1 cellular context compared by ENCODE assay signal in the genomic region with DNA sequence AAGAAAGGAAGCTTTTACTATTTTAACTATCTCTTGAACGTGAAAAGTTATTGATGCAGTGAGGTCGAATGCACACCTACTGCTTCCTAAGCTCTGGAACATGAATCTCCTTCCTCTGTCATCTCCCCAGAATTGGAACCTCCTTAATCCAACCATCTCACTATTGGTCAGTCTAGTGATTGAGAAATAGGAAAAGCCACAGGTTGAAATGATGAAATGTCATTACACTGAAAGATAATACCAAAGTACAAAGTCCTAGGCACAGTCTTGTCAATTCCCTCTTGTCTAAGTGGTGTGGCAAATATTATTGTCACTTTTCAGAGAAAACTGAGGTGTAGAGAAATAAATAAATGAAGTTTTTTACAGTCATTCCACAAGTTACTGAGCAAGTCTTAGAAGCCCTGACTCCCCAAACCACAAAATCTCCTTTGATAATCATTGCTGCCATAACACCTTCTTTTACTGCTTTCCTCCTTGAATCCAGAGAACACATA.
TF ChIP-seq lines count a peak whose summit lies in the region.

No MANE protein-coding gene starts in this region.

TF ChIP-seq in HepG2, 621 proteins besides CTCF, POLR2A, EP300 and RAD21 (continued from another document):
- TF ChIP-seq ZNF687 (CRISPR knock-in tag; IDR thresholded peaks at IDR 0.05): no peak
- peak; percentile 63 for TF ChIP-seq NFYB (CRISPR knock-in tag; IDR thresholded peaks at IDR 0.05)
- no peak for TF ChIP-seq RELA (CRISPR knock-in tag; IDR thresholded peaks at IDR 0.05)
- no peak for TF ChIP-seq ZNF83 (CRISPR knock-in tag; IDR thresholded peaks at IDR 0.05; ENCODE audit: borderline replicate concordance)
- no peak; the same call in 1 of the 2 replicates for TF ChIP-seq SIN3A (IDR thresholded peaks at IDR 0.05; ENCODE audit: borderline replicate concordance, low read depth, low read length)
- TF ChIP-seq HMG20B (CRISPR knock-in tag; conservative IDR thresholded peaks at IDR 0.05): peak; percentile 32; the same call in 1 of the 2 replicates
- TF ChIP-seq HDAC1 (CRISPR knock-in tag; IDR thresholded peaks at IDR 0.05): peak; percentile 48; the same call in 1 of the 2 replicates
- TF ChIP-seq, protein P1, sequence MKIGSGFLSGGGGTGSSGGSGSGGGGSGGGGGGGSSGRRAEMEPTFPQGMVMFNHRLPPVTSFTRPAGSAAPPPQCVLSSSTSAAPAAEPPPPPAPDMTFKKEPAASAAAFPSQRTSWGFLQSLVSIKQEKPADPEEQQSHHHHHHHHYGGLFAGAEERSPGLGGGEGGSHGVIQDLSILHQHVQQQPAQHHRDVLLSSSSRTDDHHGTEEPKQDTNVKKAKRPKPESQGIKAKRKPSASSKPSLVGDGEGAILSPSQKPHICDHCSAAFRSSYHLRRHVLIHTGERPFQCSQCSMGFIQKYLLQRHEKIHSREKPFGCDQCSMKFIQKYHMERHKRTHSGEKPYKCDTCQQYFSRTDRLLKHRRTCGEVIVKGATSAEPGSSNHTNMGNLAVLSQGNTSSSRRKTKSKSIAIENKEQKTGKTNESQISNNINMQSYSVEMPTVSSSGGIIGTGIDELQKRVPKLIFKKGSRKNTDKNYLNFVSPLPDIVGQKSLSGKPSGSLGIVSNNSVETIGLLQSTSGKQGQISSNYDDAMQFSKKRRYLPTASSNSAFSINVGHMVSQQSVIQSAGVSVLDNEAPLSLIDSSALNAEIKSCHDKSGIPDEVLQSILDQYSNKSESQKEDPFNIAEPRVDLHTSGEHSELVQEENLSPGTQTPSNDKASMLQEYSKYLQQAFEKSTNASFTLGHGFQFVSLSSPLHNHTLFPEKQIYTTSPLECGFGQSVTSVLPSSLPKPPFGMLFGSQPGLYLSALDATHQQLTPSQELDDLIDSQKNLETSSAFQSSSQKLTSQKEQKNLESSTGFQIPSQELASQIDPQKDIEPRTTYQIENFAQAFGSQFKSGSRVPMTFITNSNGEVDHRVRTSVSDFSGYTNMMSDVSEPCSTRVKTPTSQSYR (CRISPR knock-in tag; IDR thresholded peaks at IDR 0.05; ENCODE audit: borderline replicate concordance): peak; percentile 10; the same call in 1 of the 2 replicates
- TF ChIP-seq ZNF550 (CRISPR knock-in tag; IDR thresholded peaks at IDR 0.05; ENCODE audit: borderline replicate concordance): no peak
- no peak for TF ChIP-seq DZIP1 (CRISPR knock-in tag; IDR thresholded peaks at IDR 0.05)
- peak; percentile 10; the same call in 1 of the 2 replicates for TF ChIP-seq YEATS2 (CRISPR knock-in tag; IDR thresholded peaks at IDR 0.05; ENCODE audit: borderline replicate concordance)
- TF ChIP-seq, protein P2, sequence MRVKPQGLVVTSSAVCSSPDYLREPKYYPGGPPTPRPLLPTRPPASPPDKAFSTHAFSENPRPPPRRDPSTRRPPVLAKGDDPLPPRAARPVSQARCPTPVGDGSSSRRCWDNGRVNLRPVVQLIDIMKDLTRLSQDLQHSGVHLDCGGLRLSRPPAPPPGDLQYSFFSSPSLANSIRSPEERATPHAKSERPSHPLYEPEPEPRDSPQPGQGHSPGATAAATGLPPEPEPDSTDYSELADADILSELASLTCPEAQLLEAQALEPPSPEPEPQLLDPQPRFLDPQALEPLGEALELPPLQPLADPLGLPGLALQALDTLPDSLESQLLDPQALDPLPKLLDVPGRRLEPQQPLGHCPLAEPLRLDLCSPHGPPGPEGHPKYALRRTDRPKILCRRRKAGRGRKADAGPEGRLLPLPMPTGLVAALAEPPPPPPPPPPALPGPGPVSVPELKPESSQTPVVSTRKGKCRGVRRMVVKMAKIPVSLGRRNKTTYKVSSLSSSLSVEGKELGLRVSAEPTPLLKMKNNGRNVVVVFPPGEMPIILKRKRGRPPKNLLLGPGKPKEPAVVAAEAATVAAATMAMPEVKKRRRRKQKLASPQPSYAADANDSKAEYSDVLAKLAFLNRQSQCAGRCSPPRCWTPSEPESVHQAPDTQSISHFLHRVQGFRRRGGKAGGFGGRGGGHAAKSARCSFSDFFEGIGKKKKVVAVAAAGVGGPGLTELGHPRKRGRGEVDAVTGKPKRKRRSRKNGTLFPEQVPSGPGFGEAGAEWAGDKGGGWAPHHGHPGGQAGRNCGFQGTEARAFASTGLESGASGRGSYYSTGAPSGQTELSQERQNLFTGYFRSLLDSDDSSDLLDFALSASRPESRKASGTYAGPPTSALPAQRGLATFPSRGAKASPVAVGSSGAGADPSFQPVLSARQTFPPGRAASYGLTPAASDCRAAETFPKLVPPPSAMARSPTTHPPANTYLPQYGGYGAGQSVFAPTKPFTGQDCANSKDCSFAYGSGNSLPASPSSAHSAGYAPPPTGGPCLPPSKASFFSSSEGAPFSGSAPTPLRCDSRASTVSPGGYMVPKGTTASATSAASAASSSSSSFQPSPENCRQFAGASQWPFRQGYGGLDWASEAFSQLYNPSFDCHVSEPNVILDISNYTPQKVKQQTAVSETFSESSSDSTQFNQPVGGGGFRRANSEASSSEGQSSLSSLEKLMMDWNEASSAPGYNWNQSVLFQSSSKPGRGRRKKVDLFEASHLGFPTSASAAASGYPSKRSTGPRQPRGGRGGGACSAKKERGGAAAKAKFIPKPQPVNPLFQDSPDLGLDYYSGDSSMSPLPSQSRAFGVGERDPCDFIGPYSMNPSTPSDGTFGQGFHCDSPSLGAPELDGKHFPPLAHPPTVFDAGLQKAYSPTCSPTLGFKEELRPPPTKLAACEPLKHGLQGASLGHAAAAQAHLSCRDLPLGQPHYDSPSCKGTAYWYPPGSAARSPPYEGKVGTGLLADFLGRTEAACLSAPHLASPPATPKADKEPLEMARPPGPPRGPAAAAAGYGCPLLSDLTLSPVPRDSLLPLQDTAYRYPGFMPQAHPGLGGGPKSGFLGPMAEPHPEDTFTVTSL (CRISPR knock-in tag; IDR thresholded peaks at IDR 0.05; ENCODE audit: borderline replicate concordance): peak; percentile 21; the same call in 1 of the 2 replicates
- no peak for TF ChIP-seq TP53 (CRISPR knock-in tag; conservative IDR thresholded peaks at IDR 0.05)
- no peak for TF ChIP-seq ZNF367 (CRISPR knock-in tag; IDR thresholded peaks at IDR 0.05; ENCODE audit: borderline replicate concordance)
- TF ChIP-seq ZNF614 (CRISPR knock-in tag; IDR thresholded peaks at IDR 0.05; ENCODE audit: borderline replicate concordance): no peak
- TF ChIP-seq ARNT2 (CRISPR knock-in tag; IDR thresholded peaks at IDR 0.05; ENCODE audit: low read depth): no peak
- TF ChIP-seq MZF1 (CRISPR knock-in tag; IDR thresholded peaks at IDR 0.05; ENCODE audit: borderline replicate concordance): no peak
- TF ChIP-seq SIX1 (CRISPR knock-in tag; IDR thresholded peaks at IDR 0.05; ENCODE audit: borderline replicate concordance): peak; percentile 89
- no peak for TF ChIP-seq ZNF567 (CRISPR knock-in tag; IDR thresholded peaks at IDR 0.05; ENCODE audit: borderline replicate concordance)
- TF ChIP-seq ZNF644 (CRISPR knock-in tag; IDR thresholded peaks at IDR 0.05; ENCODE audit: low read depth): peak; percentile 50; the same call in 1 of the 2 replicates
- TF ChIP-seq TCF7L2 (IDR thresholded peaks at IDR 0.05; ENCODE audit: low read depth, low read length): no peak
TF ChIP-seq in HepG2: peak in this region for 81.
